In genomic region chr4:25827897-25828296, GRCh38 we compare ENCODE assay signal across 21 cellular contexts. TPM values are rescaled to one million over a fixed set of nuclear protein-coding genes. Genes with fewer than 3 reads are reported as not detected.
DNase-seq lines count a peak whose midpoint lies in the region; ATAC-seq and TF ChIP-seq lines count a peak whose summit lies in the region.
"Had no signal": no experiment of that assay in that cellular context is flagged by ENCODE, and none has a peak within 500 bp of the region (broad histone marks: within the 10 kb centered on the region; RNA-seq: fewer than 3 reads in every experiment).

No MANE protein-coding gene starts in this region.

- no peak overlapping the region for H3K27ac Mint-ChIP-seq in naive thymus-derived CD4-positive, alpha-beta T cell
- H3K27ac Mint-ChIP-seq: CD8-positive, alpha-beta T cell; GM23338; HFFc6 had no signal

- peak; percentile 52 for DNase-seq in G401 (ENCODE audit: low spot score)
- DNase-seq in Karpas-422: no peak
- DNase-seq in WERI-Rb-1: peak; percentile 78
- DNase-seq in naive thymus-derived CD4-positive, alpha-beta T cell: no peak
- no peak for DNase-seq in activated naive CD4-positive, alpha-beta T cell (lab: John Stamatoyannopoulos, UW)
- no peak for DNase-seq in testis
- DNase-seq in SKM-1 treated with dmso at 0.1 percent for 144 hours (lab: John Stamatoyannopoulos, UW; ENCODE audit: unreplicated experiment): no peak
- DNase-seq: Caco-2; CD8-positive, alpha-beta T cell; DMS79 treated with DMSO at 0.1 percent for 48 hours; H9; HFFc6; MV-4-11; NCI-H1105; NCI-H2029; NCI-H446 treated with DMSO at 0.1 percent for 48 hours; NCI-H69 had no signal

- CTCF ChIA-PET in naive thymus-derived CD4-positive, alpha-beta T cell (lab: Charles Lee): no interaction called here

- no peak overlapping the region for H3K4me3 ChIP-seq in Karpas-422 (ENCODE audit: low read length)
- no peak overlapping the region for H3K4me3 ChIP-seq in WERI-Rb-1 (ENCODE audit: low read depth, low read length)
- H3K4me3 ChIP-seq in naive thymus-derived CD4-positive, alpha-beta T cell (ENCODE audit: low read length): no peak overlapping the region
- no peak overlapping the region for H3K4me3 ChIP-seq in testis
- H3K4me3 ChIP-seq: GM23338, K562 had no signal

- H3K79me2 ChIP-seq in Karpas-422 (ENCODE audit: low read length): peaks cover 78% of the 10 kb centered on the region

- H3K27me3 ChIP-seq in Karpas-422 (ENCODE audit: low read length) (no peaks in the 10 kb centered on the region), WERI-Rb-1 (ENCODE audit: insufficient read depth, low read depth, severe bottlenecking) (no peaks in the 10 kb centered on the region), testis (no peaks in the 10 kb centered on the region)
- no peaks in the 10 kb centered on the region for H3K27me3 ChIP-seq in naive thymus-derived CD4-positive, alpha-beta T cell (ENCODE audit: control insufficient read depth in 2 of 2, insufficient read depth in 2 of 2, low read length in 2 of 2)

- ATAC-seq in naive thymus-derived CD4-positive, alpha-beta T cell: no peak
- ATAC-seq: CD8-positive, alpha-beta T cell; GM23338; HepG2; K562; SK-N-SH treated with all-trans-retinoic acid at 6 μM for 48 hours had no signal

- peaks cover 18 to 55% (median 36%) of the 10 kb centered on the region in 5 donors for H3K36me3 Mint-ChIP-seq in naive thymus-derived CD4-positive, alpha-beta T cell

- TF ChIP-seq POLR2A in testis (IDR thresholded peaks at IDR 0.05): no peak

- H3K9ac ChIP-seq in Karpas-422 (ENCODE audit: low read length): peak overlapping the region; percentile 5; the same call in 1 of the 2 replicates

- H3K9me2 ChIP-seq in Karpas-422 (replicated peaks; ENCODE audit: insufficient read depth, low read length): no peaks in the 10 kb centered on the region

- 57 to 73% methylated on average over 4 of the region's 4 CpGs for WGBS in testis, 2 donors

- POLR2A ChIA-PET in naive thymus-derived CD4-positive, alpha-beta T cell (lab: Charles Lee): interaction anchor here (0.8 kb wide), 1 partner anchor 28 kb away, joined by 5 read pairs; no protein-coding TSS in a partner anchor

- H3K4me1 ChIP-seq in Karpas-422 (ENCODE audit: low read length) (peaks cover 57% of the 10 kb centered on the region), testis (no peaks in the 10 kb centered on the region)
- H3K4me1 ChIP-seq in naive thymus-derived CD4-positive, alpha-beta T cell (ENCODE audit: control insufficient read depth in 2 of 2, insufficient read depth in 2 of 2, low read length in 2 of 2): no peaks in the 10 kb centered on the region
- H3K4me1 ChIP-seq: Caco-2 had no signal

- H3K4me1 Mint-ChIP-seq in naive thymus-derived CD4-positive, alpha-beta T cell: peaks cover 0 to 8% (median 4%) of the 10 kb centered on the region in 7 donors

- no peak overlapping the region for H3K4me3 Mint-ChIP-seq in naive thymus-derived CD4-positive, alpha-beta T cell
- H3K4me3 Mint-ChIP-seq: CD8-positive, alpha-beta T cell; GM23338; H9; HFFc6 had no signal

- H3K27me3 Mint-ChIP-seq in naive thymus-derived CD4-positive, alpha-beta T cell: no peaks in the 10 kb centered on the region

- H3K9me3 ChIP-seq in Karpas-422 (ENCODE audit: low read length): no peaks in the 10 kb centered on the region
- no peaks in the 10 kb centered on the region for H3K9me3 ChIP-seq in WERI-Rb-1 (ENCODE audit: severe bottlenecking)
- H3K9me3 ChIP-seq in naive thymus-derived CD4-positive, alpha-beta T cell (ENCODE audit: control insufficient read depth in 2 of 3, low read length in 3 of 3): no peaks in the 10 kb centered on the region
- no peaks in the 10 kb centered on the region for H3K9me3 ChIP-seq in testis
- H3K9me3 ChIP-seq: Caco-2 had no signal

- no peak for TF ChIP-seq CTCF in WERI-Rb-1 (IDR thresholded peaks at IDR 0.05; ENCODE audit: low read depth, low read length)
- TF ChIP-seq CTCF in testis (IDR thresholded peaks at IDR 0.05): no peak

- no peaks in the 10 kb centered on the region for H3K9me3 Mint-ChIP-seq in naive thymus-derived CD4-positive, alpha-beta T cell
- H3K9me3 Mint-ChIP-seq: CD8-positive, alpha-beta T cell; GM23338; H9; HFFc6 had no signal

- H3K27ac ChIP-seq in Karpas-422 (ENCODE audit: low read length) (peak overlapping the region; percentile 84), WERI-Rb-1 (peak overlapping the region; percentile 70), testis (no peak overlapping the region)
- H3K27ac ChIP-seq in naive thymus-derived CD4-positive, alpha-beta T cell (ENCODE audit: low read depth, low read length): no peak overlapping the region

- peak overlapping the region; percentile 11 for H3K4me2 ChIP-seq in Karpas-422 (ENCODE audit: low read depth, low read length, poor library complexity, severe bottlenecking)
- H3K4me2 ChIP-seq: GM23338 had no signal

- in situ Hi-C loops in G401 (cut with HindIII; ENCODE audit: low sequenced_read_pairs): no loop called here

- H2AFZ ChIP-seq in Karpas-422 (ENCODE audit: low read length): no peak overlapping the region
- H2AFZ ChIP-seq: GM23338 had no signal

- H3K36me3 ChIP-seq in Karpas-422 (ENCODE audit: insufficient read depth, low read length) (peaks cover 67% of the 10 kb centered on the region), WERI-Rb-1 (peaks cover 7% of the 10 kb centered on the region), testis (ENCODE audit: low read depth, missing control alignments) (no peaks in the 10 kb centered on the region)
- peaks cover 0 to 8% (median 0%) of the 10 kb centered on the region in 3 experiments for H3K36me3 ChIP-seq in naive thymus-derived CD4-positive, alpha-beta T cell (ENCODE audit: control insufficient read depth in 2 of 3, insufficient read depth in 3 of 3, low read length in 3 of 3)

- intact Hi-C loops in naive thymus-derived CD4-positive, alpha-beta T cell (cut with micrococcal nuclease): no loop called here
- intact Hi-C loops in testis (cut with DNase I; ENCODE audit: low total_unique reads): no loop called here

- no peaks in the 10 kb centered on the region for H4K20me1 ChIP-seq in Karpas-422 (ENCODE audit: insufficient read depth, low read depth, low read length)

RNA-seq across cellular contexts. Expression of gene SEL1L3, which starts 34.9 kb away (rescaled TPM):
- 133 and 134 TPM in 2 replicates for total RNA-seq in G401 (2014; rRNA removed; shearing (Covaris generic))
- 222 and 271 TPM in 2 replicates for total RNA-seq in Karpas-422 (2014; rRNA removed; shearing (Covaris generic); ENCODE audit: low replicate concordance)
- 10 to 100 TPM; 38.1 to 55.8 (median 47.0) TPM for total RNA-seq in naive thymus-derived CD4-positive, alpha-beta T cell
- polyA plus RNA-seq in naive thymus-derived CD4-positive, alpha-beta T cell: 10 to 100 TPM; 15.9 to 30.1 TPM
- total RNA-seq in testis: 1 to 10 TPM; 5.0 to 6.9 TPM
- polyA plus RNA-seq in testis (ENCODE audit: insufficient read depth, low read depth, low replicate concordance): 15.6 TPM

Comparison
In these comparisons a context has a peak if more than half of its experiments do, and no peak if none do; other contexts are left out.
1. DNase-seq: peak in G401 (single experiment) and WERI-Rb-1 (single experiment); none in Karpas-422 (single experiment), naive thymus-derived CD4-positive, alpha-beta T cell (0 of 9), activated naive CD4-positive, alpha-beta T cell (0 of 4), testis (single experiment) and SKM-1 treated with dmso at 0.1 percent for 144 hours (single experiment).
2. H3K27ac ChIP-seq: peak in Karpas-422 (single experiment) and WERI-Rb-1 (single experiment); none in naive thymus-derived CD4-positive, alpha-beta T cell (single experiment) and testis (0 of 2).
3. RNA of gene SEL1L3, which starts 34.9 kb away (total RNA-seq): 222 to 271 TPM in Karpas-422, 133 to 134 TPM in G401 and 38.1 to 55.8 TPM in naive thymus-derived CD4-positive, alpha-beta T cell; 5.0 to 6.9 TPM in testis; every median in the first group is over 4 times any median in the second.